Comparison of ENCODE assay signal across 11 cellular contexts in genomic region chr6:138456393-138456775, GRCh38. TPM values are rescaled to one million over a fixed set of nuclear protein-coding genes. Genes with fewer than 3 reads are reported as not detected.
A peak's percentile ranks its signal among the peaks of the same experiment; 100 is the strongest.
DNase-seq lines count a peak whose midpoint lies in the region; ATAC-seq and TF ChIP-seq lines count a peak whose summit lies in the region.
"Had no signal": no experiment of that assay in that cellular context is flagged by ENCODE, and none has a peak within 500 bp of the region (broad histone marks: within the 10 kb centered on the region; RNA-seq: fewer than 3 reads in every experiment).

No MANE protein-coding gene starts in this region.

- H3K27me3 Mint-ChIP-seq in activated naive CD4-positive, alpha-beta T cell treated with anti-CD3 and anti-CD28 coated beads, Interleukin-2, amount 10 ng/mL, durations not matched to agents 7 days and 5 days, result no peaks in the 10 kb centered on the region

- peaks cover 19% of the 10 kb centered on the region for H3K4me1 ChIP-seq in OCI-LY7 (ENCODE audit: insufficient read depth, low read length, poor library complexity, severe bottlenecking)
- H3K4me1 ChIP-seq in endocrine pancreas (ENCODE audit: control insufficient read depth, insufficient read depth, low read length), result peaks cover 6% of the 10 kb centered on the region
- peaks cover 0 to 26% (median 11%) of the 10 kb centered on the region in 4 donors for H3K4me1 ChIP-seq in transverse colon
- no peaks in the 10 kb centered on the region for H3K4me1 ChIP-seq in prostate gland (replicated peaks)

- H3K4me3 ChIP-seq in OCI-LY7 (ENCODE audit: low read depth, low read length, poor library complexity, severe bottlenecking) (peak overlapping the region; percentile 7), endocrine pancreas (ENCODE audit: control insufficient read depth, insufficient read depth, low read length) (peak overlapping the region; percentile 31), transverse colon (no peak overlapping the region), prostate gland (no peak overlapping the region)
- H3K4me3 ChIP-seq: SK-N-MC had no signal

- peak overlapping the region; percentile 17; the same call in 1 of the 2 replicates for H2AFZ ChIP-seq in OCI-LY7 (ENCODE audit: low read length)

- no peaks in the 10 kb centered on the region for H3K36me3 Mint-ChIP-seq in activated naive CD4-positive, alpha-beta T cell treated with anti-CD3 and anti-CD28 coated beads, Interleukin-2, amount 10 ng/mL, durations not matched to agents 7 days and 5 days
- H3K36me3 Mint-ChIP-seq in activated naive CD4-positive, alpha-beta T cell treated with anti-CD3 and anti-CD28 coated beads, Interleukin-2, amount 50 U/mL, for 72 hours, result no peaks in the 10 kb centered on the region

- TF ChIP-seq POLR2A in transverse colon (IDR thresholded peaks at IDR 0.05), result no peak
- no peak for TF ChIP-seq POLR2A in prostate gland (IDR thresholded peaks at IDR 0.05)

- DNase-seq in activated naive CD4-positive, alpha-beta T cell treated with anti-CD3 and anti-CD28 coated beads, Interleukin-2, amount 10 ng/mL, durations not matched to agents 7 days and 5 days, result no peak
- no peak for DNase-seq in activated naive CD4-positive, alpha-beta T cell treated with anti-CD3 and anti-CD28 coated beads, Interleukin-2, amount 50 U/mL, for 72 hours (ENCODE audit: low spot score in 2 of 2)
- DNase-seq in OCI-LY7 (ENCODE audit: low spot score), result no peak
- no peak for DNase-seq in transverse colon
- DNase-seq in HEK293T (ENCODE audit: extremely low spot score), result no peak
- DNase-seq in GF-D8 (lab: John Stamatoyannopoulos, UW), result no peak
- DNase-seq in prostate gland (ENCODE audit: low spot score), result no peak
- DNase-seq: NCI-H526 treated with DMSO at 0.1 percent for 48 hours; stimulated activated naive CD4-positive, alpha-beta T cell treated with Interleukin-2 at 50 U/mL for 16 hours had no signal

- POLR2A ChIA-PET in OCI-LY7 (lab: Charles Lee) (interaction anchor here (0.7 to 1.6 kb wide), 9 partner anchors 8 to 44 kb away, joined by 3 to 10 read pairs (median 3); no protein-coding TSS in a partner anchor), HEK293T (lab: Yijun Ruan, JAX) (no interaction called here)

- H3K27me3 ChIP-seq in endocrine pancreas (ENCODE audit: control insufficient read depth, insufficient read depth, low read length) (no peaks in the 10 kb centered on the region), transverse colon (no peaks in the 10 kb centered on the region), prostate gland (replicated peaks; ENCODE audit: insufficient read depth) (no peaks in the 10 kb centered on the region)

- H3K4me2 ChIP-seq in OCI-LY7 (ENCODE audit: low read length), result peak overlapping the region; percentile 62

- WGBS in transverse colon (ENCODE audit: low coverage in 1 of 2), 2 donors, result 28 to 43% methylated on average over 6 of the region's 6 CpGs
- 45% methylated on average over 6 of the region's 6 CpGs for WGBS in prostate gland

- peaks cover 33% of the 10 kb centered on the region for H3K4me1 Mint-ChIP-seq in activated naive CD4-positive, alpha-beta T cell treated with anti-CD3 and anti-CD28 coated beads, Interleukin-2, amount 10 ng/mL, durations not matched to agents 7 days and 5 days

- no peaks in the 10 kb centered on the region for H4K20me1 ChIP-seq in OCI-LY7 (ENCODE audit: insufficient read depth, low read length)

- TF ChIP-seq CTCF in OCI-LY7 (conservative IDR thresholded peaks at IDR 0.05; ENCODE audit: low read length) (no peak), transverse colon (IDR thresholded peaks at IDR 0.05) (no peak), prostate gland (IDR thresholded peaks at IDR 0.05) (no peak)

- no peaks in the 10 kb centered on the region for H3K79me2 ChIP-seq in OCI-LY7 (ENCODE audit: insufficient read depth, low read depth, low read length)

- H3K9me3 ChIP-seq in OCI-LY7 (ENCODE audit: low read length) (no peaks in the 10 kb centered on the region), endocrine pancreas (ENCODE audit: control insufficient read depth, low read length) (no peaks in the 10 kb centered on the region), transverse colon (no peaks in the 10 kb centered on the region), prostate gland (no peaks in the 10 kb centered on the region)

- peak overlapping the region; percentile 54 for H3K4me3 Mint-ChIP-seq in activated naive CD4-positive, alpha-beta T cell treated with anti-CD3 and anti-CD28 coated beads, Interleukin-2, amount 10 ng/mL, durations not matched to agents 7 days and 5 days

- peaks cover 4% of the 10 kb centered on the region for H3K9me3 Mint-ChIP-seq in activated naive CD4-positive, alpha-beta T cell treated with anti-CD3 and anti-CD28 coated beads, Interleukin-2, amount 10 ng/mL, durations not matched to agents 7 days and 5 days
- peaks cover 0 to 4% of the 10 kb centered on the region in 2 donors for H3K9me3 Mint-ChIP-seq in activated naive CD4-positive, alpha-beta T cell treated with anti-CD3 and anti-CD28 coated beads, Interleukin-2, amount 50 U/mL, for 72 hours

- no peak overlapping the region for H3K9ac ChIP-seq in endocrine pancreas (ENCODE audit: control insufficient read depth, insufficient read depth, low read length)

- CTCF ChIA-PET in activated naive CD4-positive, alpha-beta T cell treated with anti-CD3 and anti-CD28 coated beads, Interleukin-2, amount 10 ng/mL, durations not matched to agents 7 days and 5 days (lab: Charles Lee), result interaction anchor here (1.1 to 3.2 kb wide), 3 partner anchors 27 to 53 kb away, joined by 5 to 17 read pairs (median 8); no protein-coding TSS in a partner anchor
- CTCF ChIA-PET in OCI-LY7 (lab: Charles Lee; ENCODE audit: unreplicated experiment) (no interaction called here), HEK293T (lab: Yijun Ruan, JAX) (no interaction called here)

- H3K36me3 ChIP-seq in OCI-LY7 (ENCODE audit: insufficient read depth, low read length) (no peaks in the 10 kb centered on the region), endocrine pancreas (ENCODE audit: control insufficient read depth, insufficient read depth, low read length) (no peaks in the 10 kb centered on the region), transverse colon (no peaks in the 10 kb centered on the region), prostate gland (no peaks in the 10 kb centered on the region)

- TF ChIP-seq EP300 in transverse colon (IDR thresholded peaks at IDR 0.05; ENCODE audit: low read depth), result no peak

- no peaks in the 10 kb centered on the region for H3K9me2 ChIP-seq in OCI-LY7 (ENCODE audit: insufficient read depth, low read length)

- intact Hi-C loops in OCI-LY7 (cut with micrococcal nuclease; ENCODE audit: unreplicated experiment) (loop anchor here (2.0 kb wide), 1 partner anchor 42 kb away; the partner anchor contains the start of gene NHSL1), transverse colon (cut with DNase I; ENCODE audit: low total_unique reads) (no loop called here), prostate gland (cut with DNase I) (no loop called here)

- in situ Hi-C loops in transverse colon (cut with MboI; ENCODE audit: low pct_ligation_motif_present in 1 of 4, low pct_unique_long_range_greater_than_20kb in 1 of 4, low sequenced_read_pairs in 3 of 4), result no loop called here

- BruUV-seq in OCI-LY7 (replicated peaks; lab: Mats Ljungman, UMichigan), result no TSS peak

- peak overlapping the region; percentile 4 for H3K27ac ChIP-seq in OCI-LY7 (ENCODE audit: low read depth, low read length, poor library complexity, severe bottlenecking)
- H3K27ac ChIP-seq in transverse colon, result peak overlapping the region; percentile 48 to 76 (median 66)
- no peak overlapping the region for H3K27ac ChIP-seq in prostate gland
- H3K27ac ChIP-seq: SK-N-MC had no signal

- peak overlapping the region; percentile 97 for H3K27ac Mint-ChIP-seq in activated naive CD4-positive, alpha-beta T cell treated with anti-CD3 and anti-CD28 coated beads, Interleukin-2, amount 10 ng/mL, durations not matched to agents 7 days and 5 days
- peak overlapping the region in 1 of 2 donors; percentile 28 for H3K27ac Mint-ChIP-seq in activated naive CD4-positive, alpha-beta T cell treated with anti-CD3 and anti-CD28 coated beads, Interleukin-2, amount 50 U/mL, for 72 hours

- ATAC-seq in activated naive CD4-positive, alpha-beta T cell treated with anti-CD3 and anti-CD28 coated beads, Interleukin-2, amount 50 U/mL, for 72 hours, result no peak

TF ChIP-seq in HEK293T, 16 proteins besides CTCF, POLR2A, EP300 and RAD21:
- no peak for TF ChIP-seq ARNT (IDR thresholded peaks at IDR 0.05)
- no peak for TF ChIP-seq L3MBTL2 (conservative IDR thresholded peaks at IDR 0.05)
- TF ChIP-seq FOXA1 (IDR thresholded peaks at IDR 0.05), result no peak
- no peak for TF ChIP-seq PKNOX1 (IDR thresholded peaks at IDR 0.05)
- TF ChIP-seq BHLHE40 (IDR thresholded peaks at IDR 0.05; ENCODE audit: borderline replicate concordance), result no peak

RNA-seq across cellular contexts. Expression of gene NHSL1, which starts 42.9 kb away (rescaled TPM):
- 1 to 10 TPM in 1 of 2 donors, under 1 TPM in 1; 0.68 to 1.9 TPM for total RNA-seq in activated naive CD4-positive, alpha-beta T cell treated with anti-CD3 and anti-CD28 coated beads, Interleukin-2, amount 50 U/mL, for 72 hours
- total RNA-seq in OCI-LY7 (2014; rRNA removed; shearing (Covaris generic)), result 2.7 TPM in 2 replicates
- total RNA-seq in OCI-LY7 (2022) (10.6 and 12.7 TPM in 2 replicates), transverse colon (100 to 1,000 TPM in 2 of 4 donors, 10 to 100 TPM in 2; 73.2 to 117 (median 98.0) TPM), prostate gland (10 to 100 TPM in 1 of 2 donors, 1 to 10 TPM in 1; 2.1 to 10.7 TPM)

RNA-seq across cellular contexts. Expression of gene HEBP2, which starts 52.4 kb away (rescaled TPM):
- total RNA-seq in activated naive CD4-positive, alpha-beta T cell treated with anti-CD3 and anti-CD28 coated beads, Interleukin-2, amount 50 U/mL, for 72 hours, result 10 to 100 TPM; 30.9 to 34.0 TPM
- total RNA-seq in OCI-LY7 (2014; rRNA removed; shearing (Covaris generic)), result 14.0 and 25.0 TPM in 2 replicates
- 36.2 and 38.4 TPM in 2 replicates for total RNA-seq in OCI-LY7 (2022)
- 10 to 100 TPM; 33.3 to 77.8 (median 73.4) TPM for total RNA-seq in transverse colon
- 100 to 1,000 TPM in 1 of 2 donors, 10 to 100 TPM in 1; 95.4 to 187 TPM for total RNA-seq in prostate gland

Comparison
In these comparisons a context has a peak if more than half of its experiments do, and no peak if none do; other contexts are left out.
1. H3K27ac ChIP-seq: peak in OCI-LY7 (single experiment) and transverse colon (4 of 4); none in prostate gland (0 of 2).
2. H3K4me3 ChIP-seq: peak in OCI-LY7 (single experiment) and endocrine pancreas (single experiment); none in transverse colon (0 of 4) and prostate gland (0 of 2).
3. RNA of gene NHSL1, which starts 42.9 kb away (total RNA-seq): 73.2 to 117 TPM in transverse colon; 2.1 to 10.7 TPM in prostate gland, 2.7 to 12.7 TPM in OCI-LY7 and 0.68 to 1.9 TPM in activated naive CD4-positive, alpha-beta T cell treated with anti-CD3 and anti-CD28 coated beads, Interleukin-2, amount 50 U/mL, for 72 hours; every median in the first group is over 4 times any median in the second.